Comparison of ENCODE assay signal across 1 cellular context in genomic region chr7:78427209-78427608, GRCh38.
TF ChIP-seq lines count a peak whose summit lies in the region.

No MANE protein-coding gene starts in this region.

TF ChIP-seq in GM12878, 131 proteins besides CTCF, POLR2A, EP300 and RAD21 (continued from another document):
- no peak for TF ChIP-seq MYB (IDR thresholded peaks at IDR 0.05; ENCODE audit: borderline replicate concordance, low read depth, low read length)
- TF ChIP-seq FOXK2 (IDR thresholded peaks at IDR 0.05), result no peak
- no peak for TF ChIP-seq MAX (IDR thresholded peaks at IDR 0.05; ENCODE audit: low read depth, low read length)
- TF ChIP-seq SIX5 (IDR thresholded peaks at IDR 0.05; ENCODE audit: low read depth, low read length, severe bottlenecking), result no peak
- TF ChIP-seq, protein P1, sequence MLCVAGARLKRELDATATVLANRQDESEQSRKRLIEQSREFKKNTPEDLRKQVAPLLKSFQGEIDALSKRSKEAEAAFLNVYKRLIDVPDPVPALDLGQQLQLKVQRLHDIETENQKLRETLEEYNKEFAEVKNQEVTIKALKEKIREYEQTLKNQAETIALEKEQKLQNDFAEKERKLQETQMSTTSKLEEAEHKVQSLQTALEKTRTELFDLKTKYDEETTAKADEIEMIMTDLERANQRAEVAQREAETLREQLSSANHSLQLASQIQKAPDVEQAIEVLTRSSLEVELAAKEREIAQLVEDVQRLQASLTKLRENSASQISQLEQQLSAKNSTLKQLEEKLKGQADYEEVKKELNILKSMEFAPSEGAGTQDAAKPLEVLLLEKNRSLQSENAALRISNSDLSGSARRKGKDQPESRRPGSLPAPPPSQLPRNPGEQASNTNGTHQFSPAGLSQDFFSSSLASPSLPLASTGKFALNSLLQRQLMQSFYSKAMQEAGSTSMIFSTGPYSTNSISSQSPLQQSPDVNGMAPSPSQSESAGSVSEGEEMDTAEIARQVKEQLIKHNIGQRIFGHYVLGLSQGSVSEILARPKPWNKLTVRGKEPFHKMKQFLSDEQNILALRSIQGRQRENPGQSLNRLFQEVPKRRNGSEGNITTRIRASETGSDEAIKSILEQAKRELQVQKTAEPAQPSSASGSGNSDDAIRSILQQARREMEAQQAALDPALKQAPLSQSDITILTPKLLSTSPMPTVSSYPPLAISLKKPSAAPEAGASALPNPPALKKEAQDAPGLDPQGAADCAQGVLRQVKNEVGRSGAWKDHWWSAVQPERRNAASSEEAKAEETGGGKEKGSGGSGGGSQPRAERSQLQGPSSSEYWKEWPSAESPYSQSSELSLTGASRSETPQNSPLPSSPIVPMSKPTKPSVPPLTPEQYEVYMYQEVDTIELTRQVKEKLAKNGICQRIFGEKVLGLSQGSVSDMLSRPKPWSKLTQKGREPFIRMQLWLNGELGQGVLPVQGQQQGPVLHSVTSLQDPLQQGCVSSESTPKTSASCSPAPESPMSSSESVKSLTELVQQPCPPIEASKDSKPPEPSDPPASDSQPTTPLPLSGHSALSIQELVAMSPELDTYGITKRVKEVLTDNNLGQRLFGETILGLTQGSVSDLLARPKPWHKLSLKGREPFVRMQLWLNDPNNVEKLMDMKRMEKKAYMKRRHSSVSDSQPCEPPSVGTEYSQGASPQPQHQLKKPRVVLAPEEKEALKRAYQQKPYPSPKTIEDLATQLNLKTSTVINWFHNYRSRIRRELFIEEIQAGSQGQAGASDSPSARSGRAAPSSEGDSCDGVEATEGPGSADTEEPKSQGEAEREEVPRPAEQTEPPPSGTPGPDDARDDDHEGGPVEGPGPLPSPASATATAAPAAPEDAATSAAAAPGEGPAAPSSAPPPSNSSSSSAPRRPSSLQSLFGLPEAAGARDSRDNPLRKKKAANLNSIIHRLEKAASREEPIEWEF (IDR thresholded peaks at IDR 0.05; ENCODE audit: insufficient replicate concordance, low read depth, low read length), result no peak
- no peak for TF ChIP-seq ATF7 (IDR thresholded peaks at IDR 0.05; ENCODE audit: low read depth)
- TF ChIP-seq CREM (IDR thresholded peaks at IDR 0.05; ENCODE audit: low read depth), result no peak
- no peak for TF ChIP-seq IRF5 (IDR thresholded peaks at IDR 0.05; ENCODE audit: borderline replicate concordance)
